19 cellular contexts compared by ENCODE assay signal in genomic region chr17:8504460-8505207, GRCh38.
DNase-seq lines count a peak whose midpoint lies in the region; ATAC-seq and TF ChIP-seq lines count a peak whose summit lies in the region.
"Had no signal": no experiment of that assay in that cellular context is flagged by ENCODE, and none has a peak within 500 bp of the region (broad histone marks: within the 10 kb centered on the region; RNA-seq: fewer than 3 reads in every experiment).

No MANE protein-coding gene starts in this region.

- H3K9ac ChIP-seq in mammary epithelial cell (ENCODE audit: insufficient read depth, low read length), result no peak overlapping the region

- POLR2A ChIA-PET in naive thymus-derived CD4-positive, alpha-beta T cell (lab: Charles Lee), result no interaction called here

- TF ChIP-seq CTCF in brain (conservative IDR thresholded peaks at IDR 0.05) (no peak), glutamatergic neuron (IDR thresholded peaks at IDR 0.05; ENCODE audit: partially characterized antibody, unreplicated experiment) (no peak), thoracic aorta (IDR thresholded peaks at IDR 0.05) (no peak), mammary epithelial cell (conservative IDR thresholded peaks at IDR 0.05 in 1 of 2, IDR thresholded peaks at IDR 0.05 in 1 of 2; ENCODE audit: extremely low read depth in 1 of 2, insufficient read depth in 1 of 2, low read depth in 1 of 2, low read length in 2 of 2) (no peak), left lung (IDR thresholded peaks at IDR 0.05) (no peak)

- H3K36me3 ChIP-seq in thoracic aorta (peaks cover 85% of the 10 kb centered on the region), mammary epithelial cell (ENCODE audit: insufficient read depth, low read length) (peaks cover 23% of the 10 kb centered on the region), left lung (peaks cover 0 to 15% of the 10 kb centered on the region in 2 donors)
- H3K36me3 ChIP-seq in naive thymus-derived CD4-positive, alpha-beta T cell (ENCODE audit: control insufficient read depth in 2 of 3, insufficient read depth in 3 of 3, low read length in 3 of 3), result peaks cover 0 to 3% (median 0%) of the 10 kb centered on the region in 3 experiments

- no peaks in the 10 kb centered on the region for H4K20me1 ChIP-seq in mammary epithelial cell (ENCODE audit: insufficient read depth, low read length)

- DNase-seq in glutamatergic neuron (no peak), thoracic aorta (ENCODE audit: low spot score) (no peak), NCI-H526 treated with DMSO at 0.1 percent for 48 hours (lab: John Stamatoyannopoulos, UW) (no peak), mammary epithelial cell (no peak), left lung (no peak)
- no peak for DNase-seq in naive thymus-derived CD4-positive, alpha-beta T cell
- DNase-seq: CD4-positive, alpha-beta memory T cell; GOT3; HCEC 1CT; Karpas-422; NCI-H1092; NCI-H1417 treated with DMSO at 0.1 percent for 48 hours; NCI-H187 treated with DMSO at 0.1 percent for 48 hours; NCI-H2171 treated with DMSO at 0.1 percent for 48 hours; NCI-H510A treated with DMSO at 0.1 percent for 48 hours; NCI-H774; SIG-M5 had no signal

- WGBS in mammary epithelial cell (ENCODE audit: low coverage, missing lambda C conversion rate), result 97% methylated on average over 18 of the region's 18 CpGs

- H3K9me3 Mint-ChIP-seq in brain (no peaks in the 10 kb centered on the region), glutamatergic neuron (ENCODE audit: unreplicated experiment) (peaks cover 7% of the 10 kb centered on the region)
- no peaks in the 10 kb centered on the region for H3K9me3 Mint-ChIP-seq in naive thymus-derived CD4-positive, alpha-beta T cell
- H3K9me3 Mint-ChIP-seq: CD4-positive, alpha-beta memory T cell had no signal

- in situ Hi-C loops in mammary epithelial cell (cut with MboI; ENCODE audit: low sequenced_read_pairs in 2 of 2), result no loop called here

- H3K4me2 ChIP-seq in mammary epithelial cell (ENCODE audit: insufficient read depth, low read depth, low read length), result no peak overlapping the region

- peaks cover 86% of the 10 kb centered on the region for H3K36me3 Mint-ChIP-seq in brain
- peaks cover 13% of the 10 kb centered on the region for H3K36me3 Mint-ChIP-seq in glutamatergic neuron (ENCODE audit: unreplicated experiment)
- peaks cover 0 to 17% (median 5%) of the 10 kb centered on the region in 5 donors for H3K36me3 Mint-ChIP-seq in naive thymus-derived CD4-positive, alpha-beta T cell

- dilution Hi-C loops in mammary epithelial cell (cut with HindIII; ENCODE audit: low sequenced_read_pairs), result no loop called here

- H3K4me3 ChIP-seq in thoracic aorta (no peak overlapping the region), mammary epithelial cell (replicated peaks in 1 of 3; ENCODE audit: insufficient read depth in 1 of 3, low read depth in 2 of 3, low read length in 3 of 3) (no peak overlapping the region), left lung (no peak overlapping the region)
- H3K4me3 ChIP-seq in naive thymus-derived CD4-positive, alpha-beta T cell (ENCODE audit: low read length), result no peak overlapping the region
- H3K4me3 ChIP-seq: SK-N-MC had no signal

- no peaks in the 10 kb centered on the region for H3K27me3 Mint-ChIP-seq in brain
- H3K27me3 Mint-ChIP-seq in glutamatergic neuron (ENCODE audit: unreplicated experiment), result peaks cover 8% of the 10 kb centered on the region
- H3K27me3 Mint-ChIP-seq in naive thymus-derived CD4-positive, alpha-beta T cell, result peaks cover 0 to 3% (median 0%) of the 10 kb centered on the region in 5 donors
- H3K27me3 Mint-ChIP-seq: CD4-positive, alpha-beta memory T cell had no signal

- H3K27ac ChIP-seq in thoracic aorta (peak overlapping the region; percentile 69 to 78), mammary epithelial cell (ENCODE audit: insufficient read depth, low read depth, low read length) (no peak overlapping the region), left lung (no peak overlapping the region)
- no peak overlapping the region for H3K27ac ChIP-seq in naive thymus-derived CD4-positive, alpha-beta T cell (ENCODE audit: low read depth, low read length)
- H3K27ac ChIP-seq: SK-N-MC had no signal

- no peaks in the 10 kb centered on the region for H3K27me3 ChIP-seq in thoracic aorta (replicated peaks; ENCODE audit: insufficient read depth)
- H3K27me3 ChIP-seq in mammary epithelial cell (ENCODE audit: insufficient read depth, low read length), result no peaks in the 10 kb centered on the region
- no peaks in the 10 kb centered on the region for H3K27me3 ChIP-seq in left lung
- H3K27me3 ChIP-seq in naive thymus-derived CD4-positive, alpha-beta T cell (ENCODE audit: control insufficient read depth in 2 of 2, insufficient read depth in 2 of 2, low read length in 2 of 2), result no peaks in the 10 kb centered on the region

- no peaks in the 10 kb centered on the region for H3K9me3 ChIP-seq in thoracic aorta
- no peaks in the 10 kb centered on the region for H3K9me3 ChIP-seq in mammary epithelial cell (replicated peaks; ENCODE audit: insufficient read depth, low read length)
- H3K9me3 ChIP-seq in left lung, result no peaks in the 10 kb centered on the region
- no peaks in the 10 kb centered on the region for H3K9me3 ChIP-seq in naive thymus-derived CD4-positive, alpha-beta T cell (ENCODE audit: control insufficient read depth in 2 of 3, low read length in 3 of 3)

- H3K27ac Mint-ChIP-seq in brain (peak overlapping the region in 3 of 5 experiments; percentile 26 to 63 (median 32)), glutamatergic neuron (ENCODE audit: unreplicated experiment) (peak overlapping the region; percentile 62)
- H3K27ac Mint-ChIP-seq in naive thymus-derived CD4-positive, alpha-beta T cell, result no peak overlapping the region
- H3K27ac Mint-ChIP-seq: CD4-positive, alpha-beta memory T cell had no signal

- no peak overlapping the region for H2AFZ ChIP-seq in mammary epithelial cell (ENCODE audit: low read depth, low read length)

- H3K4me1 Mint-ChIP-seq in brain (no peaks in the 10 kb centered on the region), glutamatergic neuron (ENCODE audit: low read depth, unreplicated experiment) (peaks cover 12% of the 10 kb centered on the region)
- peaks cover 0 to 8% (median 0%) of the 10 kb centered on the region in 7 donors for H3K4me1 Mint-ChIP-seq in naive thymus-derived CD4-positive, alpha-beta T cell
- H3K4me1 Mint-ChIP-seq: CD4-positive, alpha-beta memory T cell had no signal

- CTCF ChIA-PET in mammary epithelial cell (lab: Charles Lee; ENCODE audit: low non-redundant PET), result no interaction called here
- CTCF ChIA-PET in naive thymus-derived CD4-positive, alpha-beta T cell (lab: Charles Lee), result no interaction called here

- H3K4me1 ChIP-seq in thoracic aorta (ENCODE audit: control insufficient read depth in 1 of 2, low read depth in 2 of 2) (peaks cover 14 to 66% of the 10 kb centered on the region in 2 donors), mammary epithelial cell (ENCODE audit: insufficient read depth, low read length) (no peaks in the 10 kb centered on the region), left lung (no peaks in the 10 kb centered on the region)
- no peaks in the 10 kb centered on the region for H3K4me1 ChIP-seq in naive thymus-derived CD4-positive, alpha-beta T cell (ENCODE audit: control insufficient read depth in 2 of 2, insufficient read depth in 2 of 2, low read length in 2 of 2)

- intact Hi-C loops in mammary epithelial cell (cut with micrococcal nuclease), result no loop called here
- intact Hi-C loops in left lung (cut with DNase I), result no loop called here
- intact Hi-C loops in naive thymus-derived CD4-positive, alpha-beta T cell (cut with micrococcal nuclease), result no loop called here

- ATAC-seq in thoracic aorta (ENCODE audit: insufficient number of reproducible peaks, low FRiP score, low read depth) (no peak), left lung (no peak)
- ATAC-seq in naive thymus-derived CD4-positive, alpha-beta T cell, result no peak

- BruUV-seq in mammary epithelial cell (replicated peaks; lab: Mats Ljungman, UMichigan), result no TSS peak

- H3K4me3 Mint-ChIP-seq in brain (no peak overlapping the region), glutamatergic neuron (ENCODE audit: unreplicated experiment) (no peak overlapping the region)
- no peak overlapping the region for H3K4me3 Mint-ChIP-seq in naive thymus-derived CD4-positive, alpha-beta T cell

- H3K79me2 ChIP-seq in mammary epithelial cell (ENCODE audit: insufficient read depth, low read length), result no peaks in the 10 kb centered on the region

Comparison
In these comparisons a context has a peak if more than half of its experiments do, and no peak if none do; other contexts are left out.
1. H3K27ac Mint-ChIP-seq: peak in brain (3 of 5) and glutamatergic neuron (single experiment); none in naive thymus-derived CD4-positive, alpha-beta T cell (0 of 9).
2. H3K27ac ChIP-seq: peak in thoracic aorta (2 of 2); none in mammary epithelial cell (single experiment), left lung (0 of 2) and naive thymus-derived CD4-positive, alpha-beta T cell (single experiment).